In the genomic region with DNA sequence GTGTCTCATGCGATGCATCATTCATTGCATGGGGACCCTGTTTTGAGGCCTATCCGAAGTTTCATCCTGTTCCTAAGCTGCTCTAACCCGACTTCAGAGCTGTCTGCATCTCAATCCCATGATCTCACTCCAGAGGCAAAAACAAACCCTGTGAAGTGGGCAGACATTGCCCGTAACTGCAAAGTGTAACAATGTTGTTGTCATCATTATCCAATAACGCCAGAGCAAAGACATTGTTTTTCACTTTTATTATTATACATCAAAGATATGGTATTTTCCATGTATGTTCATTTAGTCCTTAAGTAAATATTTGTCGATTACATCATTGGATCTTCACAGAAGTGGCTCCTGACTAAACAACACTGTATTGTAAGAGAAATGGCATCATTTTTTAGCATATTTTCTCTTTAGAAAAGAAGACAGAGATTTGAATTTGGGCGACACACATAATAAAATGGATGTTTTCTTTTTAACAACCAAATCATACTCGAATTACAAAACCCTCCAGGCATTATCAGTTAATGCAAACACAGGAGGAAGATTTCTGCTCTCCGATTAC, we compare ENCODE assay signal across 1 cellular context.
TF ChIP-seq lines count a peak whose summit lies in the region.

No MANE protein-coding gene starts in this region.

TF ChIP-seq in HEK293, 187 proteins besides CTCF, POLR2A, EP300 and RAD21 (continued from another document and continues in another):
- TF ChIP-seq WT1 (tag by site-specific recombination; IDR thresholded peaks at IDR 0.05) = no peak
- TF ChIP-seq ZNF133 (tag by site-specific recombination; IDR thresholded peaks at IDR 0.05) = no peak
- TF ChIP-seq ZNF155 (tag by site-specific recombination; IDR thresholded peaks at IDR 0.05) = no peak
- TF ChIP-seq ZNF776 (tag by site-specific recombination; IDR thresholded peaks at IDR 0.05; ENCODE audit: borderline replicate concordance) = no peak
- TF ChIP-seq ZNF394 (tag by site-specific recombination; IDR thresholded peaks at IDR 0.05; ENCODE audit: borderline replicate concordance) = peak; percentile 29; the same call in 1 of the 2 replicates
- no peak for TF ChIP-seq ZNF514 (tag by site-specific recombination; IDR thresholded peaks at IDR 0.05)
- TF ChIP-seq ZNF561 (tag by site-specific recombination; IDR thresholded peaks at IDR 0.05; ENCODE audit: borderline replicate concordance) = no peak
- peak; percentile 94 for TF ChIP-seq FEZF1 (tag by site-specific recombination; IDR thresholded peaks at IDR 0.05)
- TF ChIP-seq ZNF112 (tag by site-specific recombination; IDR thresholded peaks at IDR 0.05) = no peak
- TF ChIP-seq ZNF521 (tag by site-specific recombination; IDR thresholded peaks at IDR 0.05) = no peak
- no peak for TF ChIP-seq ZFHX2 (tag by site-specific recombination; conservative IDR thresholded peaks at IDR 0.05)
- TF ChIP-seq, protein P1, sequence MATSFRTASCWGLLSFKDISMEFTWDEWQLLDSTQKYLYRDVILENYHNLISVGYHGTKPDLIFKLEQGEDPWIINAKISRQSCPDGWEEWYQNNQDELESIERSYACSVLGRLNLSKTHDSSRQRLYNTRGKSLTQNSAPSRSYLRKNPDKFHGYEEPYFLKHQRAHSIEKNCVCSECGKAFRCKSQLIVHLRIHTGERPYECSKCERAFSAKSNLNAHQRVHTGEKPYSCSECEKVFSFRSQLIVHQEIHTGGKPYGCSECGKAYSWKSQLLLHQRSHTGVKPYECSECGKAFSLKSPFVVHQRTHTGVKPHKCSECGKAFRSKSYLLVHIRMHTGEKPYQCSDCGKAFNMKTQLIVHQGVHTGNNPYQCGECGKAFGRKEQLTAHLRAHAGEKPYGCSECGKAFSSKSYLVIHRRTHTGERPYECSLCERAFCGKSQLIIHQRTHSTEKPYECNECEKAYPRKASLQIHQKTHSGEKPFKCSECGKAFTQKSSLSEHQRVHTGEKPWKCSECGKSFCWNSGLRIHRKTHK (tag by site-specific recombination; IDR thresholded peaks at IDR 0.05) = no peak
- TF ChIP-seq ZNF785 (tag by site-specific recombination; IDR thresholded peaks at IDR 0.05) = no peak
- 0 out of 2 replicates have a peak, but pooled peaks have one; percentile 22 for TF ChIP-seq ZBTB21 (tag by site-specific recombination; IDR thresholded peaks at IDR 0.05)
- TF ChIP-seq ZNF24 (tag by site-specific recombination; IDR thresholded peaks at IDR 0.05) = no peak
- no peak for TF ChIP-seq GLIS2 (tag by site-specific recombination; IDR thresholded peaks at IDR 0.05)
- TF ChIP-seq, protein P2, sequence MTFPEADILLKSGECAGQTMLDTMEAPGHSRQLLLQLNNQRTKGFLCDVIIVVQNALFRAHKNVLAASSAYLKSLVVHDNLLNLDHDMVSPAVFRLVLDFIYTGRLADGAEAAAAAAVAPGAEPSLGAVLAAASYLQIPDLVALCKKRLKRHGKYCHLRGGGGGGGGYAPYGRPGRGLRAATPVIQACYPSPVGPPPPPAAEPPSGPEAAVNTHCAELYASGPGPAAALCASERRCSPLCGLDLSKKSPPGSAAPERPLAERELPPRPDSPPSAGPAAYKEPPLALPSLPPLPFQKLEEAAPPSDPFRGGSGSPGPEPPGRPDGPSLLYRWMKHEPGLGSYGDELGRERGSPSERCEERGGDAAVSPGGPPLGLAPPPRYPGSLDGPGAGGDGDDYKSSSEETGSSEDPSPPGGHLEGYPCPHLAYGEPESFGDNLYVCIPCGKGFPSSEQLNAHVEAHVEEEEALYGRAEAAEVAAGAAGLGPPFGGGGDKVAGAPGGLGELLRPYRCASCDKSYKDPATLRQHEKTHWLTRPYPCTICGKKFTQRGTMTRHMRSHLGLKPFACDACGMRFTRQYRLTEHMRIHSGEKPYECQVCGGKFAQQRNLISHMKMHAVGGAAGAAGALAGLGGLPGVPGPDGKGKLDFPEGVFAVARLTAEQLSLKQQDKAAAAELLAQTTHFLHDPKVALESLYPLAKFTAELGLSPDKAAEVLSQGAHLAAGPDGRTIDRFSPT (tag by site-specific recombination; IDR thresholded peaks at IDR 0.05) = peak; percentile 86
- TF ChIP-seq KLF10 (tag by site-specific recombination; IDR thresholded peaks at IDR 0.05) = no peak
- TF ChIP-seq, protein P3, sequence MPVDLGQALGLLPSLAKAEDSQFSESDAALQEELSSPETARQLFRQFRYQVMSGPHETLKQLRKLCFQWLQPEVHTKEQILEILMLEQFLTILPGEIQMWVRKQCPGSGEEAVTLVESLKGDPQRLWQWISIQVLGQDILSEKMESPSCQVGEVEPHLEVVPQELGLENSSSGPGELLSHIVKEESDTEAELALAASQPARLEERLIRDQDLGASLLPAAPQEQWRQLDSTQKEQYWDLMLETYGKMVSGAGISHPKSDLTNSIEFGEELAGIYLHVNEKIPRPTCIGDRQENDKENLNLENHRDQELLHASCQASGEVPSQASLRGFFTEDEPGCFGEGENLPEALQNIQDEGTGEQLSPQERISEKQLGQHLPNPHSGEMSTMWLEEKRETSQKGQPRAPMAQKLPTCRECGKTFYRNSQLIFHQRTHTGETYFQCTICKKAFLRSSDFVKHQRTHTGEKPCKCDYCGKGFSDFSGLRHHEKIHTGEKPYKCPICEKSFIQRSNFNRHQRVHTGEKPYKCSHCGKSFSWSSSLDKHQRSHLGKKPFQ (tag by site-specific recombination; IDR thresholded peaks at IDR 0.05) = no peak
- TF ChIP-seq, protein P4, sequence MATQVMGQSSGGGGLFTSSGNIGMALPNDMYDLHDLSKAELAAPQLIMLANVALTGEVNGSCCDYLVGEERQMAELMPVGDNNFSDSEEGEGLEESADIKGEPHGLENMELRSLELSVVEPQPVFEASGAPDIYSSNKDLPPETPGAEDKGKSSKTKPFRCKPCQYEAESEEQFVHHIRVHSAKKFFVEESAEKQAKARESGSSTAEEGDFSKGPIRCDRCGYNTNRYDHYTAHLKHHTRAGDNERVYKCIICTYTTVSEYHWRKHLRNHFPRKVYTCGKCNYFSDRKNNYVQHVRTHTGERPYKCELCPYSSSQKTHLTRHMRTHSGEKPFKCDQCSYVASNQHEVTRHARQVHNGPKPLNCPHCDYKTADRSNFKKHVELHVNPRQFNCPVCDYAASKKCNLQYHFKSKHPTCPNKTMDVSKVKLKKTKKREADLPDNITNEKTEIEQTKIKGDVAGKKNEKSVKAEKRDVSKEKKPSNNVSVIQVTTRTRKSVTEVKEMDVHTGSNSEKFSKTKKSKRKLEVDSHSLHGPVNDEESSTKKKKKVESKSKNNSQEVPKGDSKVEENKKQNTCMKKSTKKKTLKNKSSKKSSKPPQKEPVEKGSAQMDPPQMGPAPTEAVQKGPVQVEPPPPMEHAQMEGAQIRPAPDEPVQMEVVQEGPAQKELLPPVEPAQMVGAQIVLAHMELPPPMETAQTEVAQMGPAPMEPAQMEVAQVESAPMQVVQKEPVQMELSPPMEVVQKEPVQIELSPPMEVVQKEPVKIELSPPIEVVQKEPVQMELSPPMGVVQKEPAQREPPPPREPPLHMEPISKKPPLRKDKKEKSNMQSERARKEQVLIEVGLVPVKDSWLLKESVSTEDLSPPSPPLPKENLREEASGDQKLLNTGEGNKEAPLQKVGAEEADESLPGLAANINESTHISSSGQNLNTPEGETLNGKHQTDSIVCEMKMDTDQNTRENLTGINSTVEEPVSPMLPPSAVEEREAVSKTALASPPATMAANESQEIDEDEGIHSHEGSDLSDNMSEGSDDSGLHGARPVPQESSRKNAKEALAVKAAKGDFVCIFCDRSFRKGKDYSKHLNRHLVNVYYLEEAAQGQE (tag by site-specific recombination; IDR thresholded peaks at IDR 0.05) = no peak
- no peak; the same call in 1 of the 2 replicates for TF ChIP-seq ZBTB1 (tag by site-specific recombination; IDR thresholded peaks at IDR 0.05)
- TF ChIP-seq, protein P5, sequence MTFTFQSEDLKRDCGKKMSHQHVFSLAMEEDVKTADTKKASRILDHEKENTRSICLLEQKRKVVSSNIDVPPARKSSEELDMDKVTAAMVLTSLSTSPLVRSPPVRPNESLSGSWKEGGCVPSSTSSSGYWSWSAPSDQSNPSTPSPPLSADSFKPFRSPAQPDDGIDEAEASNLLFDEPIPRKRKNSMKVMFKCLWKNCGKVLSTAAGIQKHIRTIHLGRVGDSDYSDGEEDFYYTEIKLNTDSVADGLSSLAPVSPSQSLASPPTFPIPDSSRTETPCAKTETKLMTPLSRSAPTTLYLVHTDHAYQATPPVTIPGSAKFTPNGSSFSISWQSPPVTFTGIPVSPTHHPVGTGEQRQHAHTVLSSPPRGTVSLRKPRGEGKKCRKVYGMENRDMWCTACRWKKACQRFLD (tag by site-specific recombination; IDR thresholded peaks at IDR 0.05) = no peak
- peak; percentile 80 for TF ChIP-seq ZNF629 (tag by site-specific recombination; IDR thresholded peaks at IDR 0.05)
- no peak for TF ChIP-seq ZNF16 (tag by site-specific recombination; IDR thresholded peaks at IDR 0.05; ENCODE audit: low read depth)
- no peak for TF ChIP-seq ZIC2 (tag by site-specific recombination; IDR thresholded peaks at IDR 0.05)
- peak; percentile 52 for TF ChIP-seq OSR2 (tag by site-specific recombination; IDR thresholded peaks at IDR 0.05)
- TF ChIP-seq, protein P6, sequence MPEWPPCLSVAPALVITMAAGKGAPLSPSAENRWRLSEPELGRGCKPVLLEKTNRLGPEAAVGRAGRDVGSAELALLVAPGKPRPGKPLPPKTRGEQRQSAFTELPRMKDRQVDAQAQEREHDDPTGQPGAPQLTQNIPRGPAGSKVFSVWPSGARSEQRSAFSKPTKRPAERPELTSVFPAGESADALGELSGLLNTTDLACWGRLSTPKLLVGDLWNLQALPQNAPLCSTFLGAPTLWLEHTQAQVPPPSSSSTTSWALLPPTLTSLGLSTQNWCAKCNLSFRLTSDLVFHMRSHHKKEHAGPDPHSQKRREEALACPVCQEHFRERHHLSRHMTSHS (tag by site-specific recombination; IDR thresholded peaks at IDR 0.05) = no peak
- TF ChIP-seq ZNF510 (tag by site-specific recombination; IDR thresholded peaks at IDR 0.05; ENCODE audit: insufficient replicate concordance) = no peak
- TF ChIP-seq, protein P7, sequence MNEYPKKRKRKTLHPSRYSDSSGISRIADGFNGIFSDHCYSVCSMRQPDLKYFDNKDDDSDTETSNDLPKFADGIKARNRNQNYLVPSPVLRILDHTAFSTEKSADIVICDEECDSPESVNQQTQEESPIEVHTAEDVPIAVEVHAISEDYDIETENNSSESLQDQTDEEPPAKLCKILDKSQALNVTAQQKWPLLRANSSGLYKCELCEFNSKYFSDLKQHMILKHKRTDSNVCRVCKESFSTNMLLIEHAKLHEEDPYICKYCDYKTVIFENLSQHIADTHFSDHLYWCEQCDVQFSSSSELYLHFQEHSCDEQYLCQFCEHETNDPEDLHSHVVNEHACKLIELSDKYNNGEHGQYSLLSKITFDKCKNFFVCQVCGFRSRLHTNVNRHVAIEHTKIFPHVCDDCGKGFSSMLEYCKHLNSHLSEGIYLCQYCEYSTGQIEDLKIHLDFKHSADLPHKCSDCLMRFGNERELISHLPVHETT (tag by site-specific recombination; IDR thresholded peaks at IDR 0.05) = peak; percentile 71; the same call in 1 of the 2 replicates
- peak; percentile 70 for TF ChIP-seq TCF7L2 (IDR thresholded peaks at IDR 0.05; ENCODE audit: borderline replicate concordance, low read depth, low read length)
- TF ChIP-seq ZNF140 (tag by site-specific recombination; IDR thresholded peaks at IDR 0.05) = no peak
- TF ChIP-seq ZNF610 (tag by site-specific recombination; IDR thresholded peaks at IDR 0.05; ENCODE audit: borderline replicate concordance) = no peak
- no peak for TF ChIP-seq GLIS1 (tag by site-specific recombination; IDR thresholded peaks at IDR 0.05)
- TF ChIP-seq, protein P8, sequence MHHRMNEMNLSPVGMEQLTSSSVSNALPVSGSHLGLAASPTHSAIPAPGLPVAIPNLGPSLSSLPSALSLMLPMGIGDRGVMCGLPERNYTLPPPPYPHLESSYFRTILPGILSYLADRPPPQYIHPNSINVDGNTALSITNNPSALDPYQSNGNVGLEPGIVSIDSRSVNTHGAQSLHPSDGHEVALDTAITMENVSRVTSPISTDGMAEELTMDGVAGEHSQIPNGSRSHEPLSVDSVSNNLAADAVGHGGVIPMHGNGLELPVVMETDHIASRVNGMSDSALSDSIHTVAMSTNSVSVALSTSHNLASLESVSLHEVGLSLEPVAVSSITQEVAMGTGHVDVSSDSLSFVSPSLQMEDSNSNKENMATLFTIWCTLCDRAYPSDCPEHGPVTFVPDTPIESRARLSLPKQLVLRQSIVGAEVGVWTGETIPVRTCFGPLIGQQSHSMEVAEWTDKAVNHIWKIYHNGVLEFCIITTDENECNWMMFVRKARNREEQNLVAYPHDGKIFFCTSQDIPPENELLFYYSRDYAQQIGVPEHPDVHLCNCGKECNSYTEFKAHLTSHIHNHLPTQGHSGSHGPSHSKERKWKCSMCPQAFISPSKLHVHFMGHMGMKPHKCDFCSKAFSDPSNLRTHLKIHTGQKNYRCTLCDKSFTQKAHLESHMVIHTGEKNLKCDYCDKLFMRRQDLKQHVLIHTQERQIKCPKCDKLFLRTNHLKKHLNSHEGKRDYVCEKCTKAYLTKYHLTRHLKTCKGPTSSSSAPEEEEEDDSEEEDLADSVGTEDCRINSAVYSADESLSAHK (tag by site-specific recombination; IDR thresholded peaks at IDR 0.05) = no peak
- no peak for TF ChIP-seq ZNF132 (tag by site-specific recombination; IDR thresholded peaks at IDR 0.05; ENCODE audit: borderline replicate concordance)
- no peak for TF ChIP-seq ZNF621 (tag by site-specific recombination; IDR thresholded peaks at IDR 0.05)
- no peak for TF ChIP-seq ZNF549 (tag by site-specific recombination; IDR thresholded peaks at IDR 0.05)
- TF ChIP-seq ZBTB7A (tag by site-specific recombination; IDR thresholded peaks at IDR 0.05; ENCODE audit: low read depth) = no peak
- no peak for TF ChIP-seq ZNF837 (tag by site-specific recombination; IDR thresholded peaks at IDR 0.05)
- TF ChIP-seq MEIS1 (CRISPR knock-in tag; IDR thresholded peaks at IDR 0.05; ENCODE audit: borderline replicate concordance) = no peak
- no peak for TF ChIP-seq ZNF354C (tag by site-specific recombination; IDR thresholded peaks at IDR 0.05; ENCODE audit: borderline replicate concordance, low read depth)
- TF ChIP-seq SALL2 (tag by site-specific recombination; IDR thresholded peaks at IDR 0.05; ENCODE audit: borderline replicate concordance) = no peak
- no peak for TF ChIP-seq ZFP37 (tag by site-specific recombination; IDR thresholded peaks at IDR 0.05)
- TF ChIP-seq, protein P9, sequence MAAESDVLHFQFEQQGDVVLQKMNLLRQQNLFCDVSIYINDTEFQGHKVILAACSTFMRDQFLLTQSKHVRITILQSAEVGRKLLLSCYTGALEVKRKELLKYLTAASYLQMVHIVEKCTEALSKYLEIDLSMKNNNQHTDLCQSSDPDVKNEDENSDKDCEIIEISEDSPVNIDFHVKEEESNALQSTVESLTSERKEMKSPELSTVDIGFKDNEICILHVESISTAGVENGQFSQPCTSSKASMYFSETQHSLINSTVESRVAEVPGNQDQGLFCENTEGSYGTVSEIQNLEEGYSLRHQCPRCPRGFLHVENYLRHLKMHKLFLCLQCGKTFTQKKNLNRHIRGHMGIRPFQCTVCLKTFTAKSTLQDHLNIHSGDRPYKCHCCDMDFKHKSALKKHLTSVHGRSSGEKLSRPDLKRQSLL (tag by site-specific recombination; IDR thresholded peaks at IDR 0.05) = no peak
- TF ChIP-seq SCRT2 (tag by site-specific recombination; IDR thresholded peaks at IDR 0.05) = no peak
